In the genomic region with DNA sequence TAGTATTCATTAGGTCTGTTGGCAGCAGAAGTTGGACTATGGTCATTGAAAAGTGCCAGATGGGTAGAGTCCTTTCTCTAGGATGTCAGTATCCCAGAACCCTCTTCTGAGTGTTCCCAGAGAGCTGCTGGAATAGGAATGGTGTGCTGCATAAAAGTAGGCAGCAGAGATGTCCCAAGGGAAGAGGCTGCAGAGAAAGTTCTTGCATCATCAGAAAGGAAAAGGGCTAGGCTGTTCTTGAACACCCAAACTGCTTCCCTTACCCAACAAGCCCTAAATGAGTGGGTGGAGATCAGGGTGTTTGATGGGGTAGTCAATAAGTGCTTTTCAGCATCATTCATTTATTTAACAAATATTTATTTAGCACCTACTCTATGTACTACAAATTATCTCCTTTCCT, we compare ENCODE assay signal across 14 cellular contexts. TPM values are rescaled to one million over a fixed set of nuclear protein-coding genes. Genes with fewer than 3 reads are reported as not detected.
DNase-seq lines count a peak whose midpoint lies in the region; ATAC-seq and TF ChIP-seq lines count a peak whose summit lies in the region.
"Had no signal": no experiment of that assay in that cellular context is flagged by ENCODE, and none has a peak within 500 bp of the region (broad histone marks: within the 10 kb centered on the region; RNA-seq: fewer than 3 reads in every experiment).

No MANE protein-coding gene starts in this region.

- no peak overlapping the region for H3K27ac ChIP-seq in OCI-LY7 (ENCODE audit: low read depth, low read length, poor library complexity, severe bottlenecking)
- H3K27ac ChIP-seq in testis = no peak overlapping the region
- H3K27ac ChIP-seq: adrenal gland, hepatocyte had no signal

- CTCF ChIA-PET in activated naive CD4-positive, alpha-beta T cell treated with anti-CD3 and anti-CD28 coated beads for 36 hours (lab: Charles Lee) = interaction anchor here (0.8 to 4.5 kb wide), 9 partner anchors 9 to 196 kb away, joined by 3 to 30 read pairs (median 3); a partner anchor contains a TSS
- CTCF ChIA-PET in OCI-LY7 (lab: Charles Lee; ENCODE audit: unreplicated experiment) = interaction anchor here (1.2 to 1.5 kb wide), 2 partner anchors 107 to 196 kb away, joined by 3 read pairs; no protein-coding TSS in a partner anchor

- peak overlapping the region; percentile 99 for H3K4me3 Mint-ChIP-seq in activated naive CD4-positive, alpha-beta T cell treated with anti-CD3 and anti-CD28 coated beads for 36 hours
- no peak overlapping the region for H3K4me3 Mint-ChIP-seq in stimulated activated memory B cell treated with anti-CD40 and anti-IgM and Interleukin-4, amounts not matched to agents 10 μg/mL and 1 μg/mL and 100 μg/mL, for 72 hours
- H3K4me3 Mint-ChIP-seq: CD14-positive monocyte, WTC11 had no signal

- peaks cover 76% of the 10 kb centered on the region for H3K4me1 Mint-ChIP-seq in activated naive CD4-positive, alpha-beta T cell treated with anti-CD3 and anti-CD28 coated beads for 36 hours (ENCODE audit: low read depth)
- peaks cover 61% of the 10 kb centered on the region for H3K4me1 Mint-ChIP-seq in stimulated activated memory B cell treated with anti-CD40 and anti-IgM and Interleukin-4, amounts not matched to agents 10 μg/mL and 1 μg/mL and 100 μg/mL, for 72 hours

- no peak for DNase-seq in activated naive CD4-positive, alpha-beta T cell treated with anti-CD3 and anti-CD28 coated beads for 36 hours
- DNase-seq in activated naive CD4-positive, alpha-beta T cell (lab: John Stamatoyannopoulos, UW) = no peak
- DNase-seq in OCI-LY7 (ENCODE audit: low spot score) (no peak), epithelial cell of esophagus (ENCODE audit: low read depth) (no peak), testis (no peak), OCI-M1 (lab: John Stamatoyannopoulos, UW) (no peak), inferior parietal cortex (ENCODE audit: extremely low spot score) (no peak)
- DNase-seq: adrenal gland, NCI-H1092 treated with DMSO at 0.1 percent for 48 hours, SHP77 treated with DMSO at 0.1 percent for 48 hours had no signal

- peak overlapping the region; percentile 86 for H3K4me2 ChIP-seq in OCI-LY7 (ENCODE audit: low read length)
- H3K4me2 ChIP-seq: hepatocyte had no signal

- H3K9me3 ChIP-seq in OCI-LY7 (ENCODE audit: low read length) (no peaks in the 10 kb centered on the region), testis (no peaks in the 10 kb centered on the region)
- H3K9me3 ChIP-seq: adrenal gland had no signal

- no peaks in the 10 kb centered on the region for H3K9me3 Mint-ChIP-seq in activated naive CD4-positive, alpha-beta T cell treated with anti-CD3 and anti-CD28 coated beads for 36 hours
- no peaks in the 10 kb centered on the region for H3K9me3 Mint-ChIP-seq in stimulated activated memory B cell treated with anti-CD40 and anti-IgM and Interleukin-4, amounts not matched to agents 10 μg/mL and 1 μg/mL and 100 μg/mL, for 72 hours
- H3K9me3 Mint-ChIP-seq: CD14-positive monocyte, WTC11 had no signal

- no TSS peak for BruUV-seq in OCI-LY7 (replicated peaks; lab: Mats Ljungman, UMichigan)

- H3K27me3 Mint-ChIP-seq in activated naive CD4-positive, alpha-beta T cell treated with anti-CD3 and anti-CD28 coated beads for 36 hours (ENCODE audit: low read depth) = no peaks in the 10 kb centered on the region
- no peaks in the 10 kb centered on the region for H3K27me3 Mint-ChIP-seq in stimulated activated memory B cell treated with anti-CD40 and anti-IgM and Interleukin-4, amounts not matched to agents 10 μg/mL and 1 μg/mL and 100 μg/mL, for 72 hours

- H3K27me3 ChIP-seq in testis = no peaks in the 10 kb centered on the region
- H3K27me3 ChIP-seq: adrenal gland, hepatocyte had no signal

- peaks cover 44% of the 10 kb centered on the region for H3K79me2 ChIP-seq in OCI-LY7 (ENCODE audit: insufficient read depth, low read depth, low read length)

- TF ChIP-seq POLR2A in testis (IDR thresholded peaks at IDR 0.05) = no peak

- H3K36me3 ChIP-seq in OCI-LY7 (ENCODE audit: insufficient read depth, low read length) = peaks cover 64% of the 10 kb centered on the region
- H3K36me3 ChIP-seq in testis (ENCODE audit: low read depth, missing control alignments) = no peaks in the 10 kb centered on the region

- ATAC-seq in stimulated activated memory B cell treated with anti-CD40 and anti-IgM and Interleukin-4, amounts not matched to agents 10 μg/mL and 1 μg/mL and 100 μg/mL, for 72 hours = no peak
- ATAC-seq: WTC11 had no signal

- intact Hi-C loops in activated naive CD4-positive, alpha-beta T cell treated with anti-CD3 and anti-CD28 coated beads for 36 hours (cut with micrococcal nuclease) = no loop called here
- intact Hi-C loops in OCI-LY7 (cut with micrococcal nuclease; ENCODE audit: unreplicated experiment) (no loop called here), testis (cut with DNase I; ENCODE audit: low total_unique reads) (loop anchor here (10.0 kb wide), 1 partner anchor 190 kb away; a partner anchor contains a TSS)

- no peaks in the 10 kb centered on the region for H3K9me2 ChIP-seq in OCI-LY7 (ENCODE audit: insufficient read depth, low read length)

- H3K4me3 ChIP-seq in OCI-LY7 (ENCODE audit: low read depth, low read length, poor library complexity, severe bottlenecking) (peak overlapping the region; percentile 78), epithelial cell of esophagus (ENCODE audit: low read length) (peak overlapping the region; percentile 92), testis (no peak overlapping the region)
- H3K4me3 ChIP-seq: adrenal gland, hepatocyte had no signal

- H4K20me1 ChIP-seq in OCI-LY7 (ENCODE audit: insufficient read depth, low read length) = peaks cover 11% of the 10 kb centered on the region; the same call in 1 of the 2 replicates

- H2AFZ ChIP-seq in OCI-LY7 (ENCODE audit: low read length) = no peak overlapping the region
- H2AFZ ChIP-seq: hepatocyte had no signal

- peaks cover 67% of the 10 kb centered on the region for H3K36me3 Mint-ChIP-seq in activated naive CD4-positive, alpha-beta T cell treated with anti-CD3 and anti-CD28 coated beads for 36 hours (ENCODE audit: low read depth)
- H3K36me3 Mint-ChIP-seq in stimulated activated memory B cell treated with anti-CD40 and anti-IgM and Interleukin-4, amounts not matched to agents 10 μg/mL and 1 μg/mL and 100 μg/mL, for 72 hours = peaks cover 40% of the 10 kb centered on the region
- H3K36me3 Mint-ChIP-seq: WTC11 had no signal

- H3K4me1 ChIP-seq in OCI-LY7 (ENCODE audit: insufficient read depth, low read length, poor library complexity, severe bottlenecking) = peaks cover 44% of the 10 kb centered on the region
- H3K4me1 ChIP-seq in testis = peaks cover 12% of the 10 kb centered on the region

- H3K27ac Mint-ChIP-seq in activated naive CD4-positive, alpha-beta T cell treated with anti-CD3 and anti-CD28 coated beads for 36 hours = peak overlapping the region; percentile 100
- H3K27ac Mint-ChIP-seq in stimulated activated memory B cell treated with anti-CD40 and anti-IgM and Interleukin-4, amounts not matched to agents 10 μg/mL and 1 μg/mL and 100 μg/mL, for 72 hours = peak overlapping the region; percentile 68
- H3K27ac Mint-ChIP-seq: WTC11 had no signal

- TF ChIP-seq CTCF in OCI-LY7 (conservative IDR thresholded peaks at IDR 0.05; ENCODE audit: low read length) (no peak), epithelial cell of esophagus (IDR thresholded peaks at IDR 0.05; ENCODE audit: insufficient read depth, low read depth, low read length, missing control alignments) (no peak), testis (IDR thresholded peaks at IDR 0.05) (no peak)

- POLR2A ChIA-PET in OCI-LY7 (lab: Charles Lee) = interaction anchor here (1.0 to 3.1 kb wide), 6 partner anchors 9 to 196 kb away, joined by 3 to 18 read pairs (median 6); a partner anchor contains a TSS

RNA-seq across cellular contexts. Expression of a gene that starts 3.4 kb away (rescaled TPM):
- 100 to 1,000 TPM; 285 to 331 TPM for total RNA-seq in activated naive CD4-positive, alpha-beta T cell treated with anti-CD3 and anti-CD28 coated beads for 36 hours
- 106 and 144 TPM in 2 replicates for total RNA-seq in OCI-LY7 (2014; rRNA removed; shearing (Covaris generic))
- 170 and 216 TPM in 2 replicates for total RNA-seq in OCI-LY7 (2022)
- total RNA-seq in testis = 10 to 100 TPM; 28.9 to 40.4 TPM
- polyA plus RNA-seq in testis (ENCODE audit: insufficient read depth, low read depth, low replicate concordance) = 40.3 TPM

RNA-seq across cellular contexts. Expression of a gene that starts 6.6 kb away (rescaled TPM):
- total RNA-seq in activated naive CD4-positive, alpha-beta T cell treated with anti-CD3 and anti-CD28 coated beads for 36 hours = 10 to 100 TPM; 18.8 to 19.3 TPM
- 88.5 and 97.2 TPM in 2 replicates for total RNA-seq in OCI-LY7 (2014; rRNA removed; shearing (Covaris generic))
- 82.7 and 88.5 TPM in 2 replicates for total RNA-seq in OCI-LY7 (2022)
- 10 to 100 TPM; 51.8 to 71.3 TPM for total RNA-seq in testis
- 51.6 TPM for polyA plus RNA-seq in testis (ENCODE audit: insufficient read depth, low read depth, low replicate concordance)

RNA-seq across cellular contexts. Expression of a gene that starts 31.5 kb away (rescaled TPM):
- total RNA-seq in activated naive CD4-positive, alpha-beta T cell treated with anti-CD3 and anti-CD28 coated beads for 36 hours = 1 to 10 TPM; 1.2 to 1.5 TPM
- total RNA-seq in OCI-LY7 (2014; rRNA removed; shearing (Covaris generic)) = 0.49 and 1.4 TPM in 2 replicates
- total RNA-seq in OCI-LY7 (2022) = 2.4 and 3.0 TPM in 2 replicates
- 10 to 100 TPM in 1 of 2 donors, 1 to 10 TPM in 1; 8.9 to 11.1 TPM for total RNA-seq in testis
- polyA plus RNA-seq in testis (ENCODE audit: insufficient read depth, low read depth, low replicate concordance) = 8.2 TPM

RNA-seq across cellular contexts. Expression of a gene that starts 32.3 kb away (rescaled TPM):
- 100 to 1,000 TPM; 121 to 126 TPM for total RNA-seq in activated naive CD4-positive, alpha-beta T cell treated with anti-CD3 and anti-CD28 coated beads for 36 hours
- total RNA-seq in OCI-LY7 (2014; rRNA removed; shearing (Covaris generic)) = 57.8 and 68.1 TPM in 2 replicates
- total RNA-seq in OCI-LY7 (2022) = 80.9 and 81.4 TPM in 2 replicates
- 10 to 100 TPM; 16.5 to 20.3 TPM for total RNA-seq in testis
- polyA plus RNA-seq in testis (ENCODE audit: insufficient read depth, low read depth, low replicate concordance) = 19.8 TPM

RNA-seq across cellular contexts. Expression of a gene that starts 39.5 kb away (rescaled TPM):
- 10 to 100 TPM; 33.2 to 35.7 TPM for total RNA-seq in activated naive CD4-positive, alpha-beta T cell treated with anti-CD3 and anti-CD28 coated beads for 36 hours
- total RNA-seq in OCI-LY7 (2014; rRNA removed; shearing (Covaris generic)) = 21.6 and 21.8 TPM in 2 replicates
- total RNA-seq in OCI-LY7 (2022) (47.2 and 50.5 TPM in 2 replicates), testis (100 to 1,000 TPM; 144 to 198 TPM)
- 139 TPM for polyA plus RNA-seq in testis (ENCODE audit: insufficient read depth, low read depth, low replicate concordance)

Comparison
In these comparisons a context has a peak if more than half of its experiments do, and no peak if none do; other contexts are left out.
1. H3K4me3 ChIP-seq: peak in OCI-LY7 (single experiment) and epithelial cell of esophagus (single experiment); none in testis (0 of 2).